8 cellular contexts compared by ENCODE assay signal in genomic region chr5:140114341-140115185, GRCh38. TPM values are rescaled to one million over a fixed set of nuclear protein-coding genes. Genes with fewer than 3 reads are reported as not detected.
DNase-seq lines count a peak whose midpoint lies in the region; ATAC-seq and TF ChIP-seq lines count a peak whose summit lies in the region.

No MANE protein-coding gene starts in this region.

- peak overlapping the region; percentile 94 for H3K4me3 Mint-ChIP-seq in activated T-helper 1 cell treated with anti-CD3 and anti-CD28 coated beads, Interleukin-12 subunit alpha, Interleukin-12 subunit beta, Interleukin-2, Interleukin-4 antibody, amounts not matched to agents 30 ng/mL and 10 ng/mL and 1 ng/mL, durations not matched to agents 14 hours and 24 hours and 36 hours
- peak overlapping the region; percentile 89 to 99 (median 96) for H3K4me3 Mint-ChIP-seq in naive thymus-derived CD8-positive, alpha-beta T cell

- no peaks in the 10 kb centered on the region for H3K36me3 ChIP-seq in upper lobe of right lung

- intact Hi-C loops in activated T-helper 1 cell treated with anti-CD3 and anti-CD28 coated beads, Interleukin-12 subunit alpha, Interleukin-12 subunit beta, Interleukin-2, Interleukin-4 antibody, amounts not matched to agents 30 ng/mL and 10 ng/mL and 1 ng/mL, durations not matched to agents 14 hours and 24 hours and 36 hours (cut with micrococcal nuclease): loop anchor here (1.0 to 10.0 kb wide), 8 partner anchors 30 to 1210 kb away; partner anchors contain the start of genes APBB3, CD14, CYSTM1 and SLC35A4
- intact Hi-C loops in upper lobe of right lung (cut with DNase I): no loop called here

- ATAC-seq in GM18517 (IDR thresholded peaks at IDR 0.05; ENCODE audit: unreplicated experiment): peak; percentile 39
- peak; percentile 31 for ATAC-seq in HG03045 (IDR thresholded peaks at IDR 0.05; ENCODE audit: unreplicated experiment)
- peak; percentile 8 to 9 for ATAC-seq in naive thymus-derived CD8-positive, alpha-beta T cell
- ATAC-seq in upper lobe of right lung: peak; percentile 82

- no peak for TF ChIP-seq CTCF in AG04450 (IDR thresholded peaks at IDR 0.05; ENCODE audit: low read depth, low read length)
- TF ChIP-seq CTCF in fibroblast of mammary gland (conservative IDR thresholded peaks at IDR 0.05; ENCODE audit: control insufficient read depth, insufficient read depth, low read depth, low read length): no peak
- TF ChIP-seq CTCF in upper lobe of right lung (IDR thresholded peaks at IDR 0.05): no peak

- no peak for DNase-seq in AG04450 (ENCODE audit: low read depth, low spot score)
- DNase-seq in NOMO-1 treated with DMSO at 0.1 percent for 48 hours (lab: John Stamatoyannopoulos, UW; ENCODE audit: unreplicated experiment): peak; percentile 40
- DNase-seq in activated T-helper 1 cell treated with anti-CD3 and anti-CD28 coated beads, Interleukin-12 subunit alpha, Interleukin-12 subunit beta, Interleukin-2, Interleukin-4 antibody, amounts not matched to agents 30 ng/mL and 10 ng/mL and 1 ng/mL, durations not matched to agents 14 hours and 24 hours and 36 hours (ENCODE audit: low spot score): peak; percentile 46
- DNase-seq in fibroblast of mammary gland (ENCODE audit: low read depth): peak; percentile 58
- DNase-seq in naive thymus-derived CD8-positive, alpha-beta T cell: peak in 9 of 10 donors; percentile 22 to 66 (median 40)
- peak; percentile 88 for DNase-seq in upper lobe of right lung

- CTCF ChIA-PET in AG04450 (lab: Charles Lee): interaction anchor here (0.6 to 10.7 kb wide), 3 partner anchors 9 to 39 kb away, joined by 3 to 148 read pairs (median 6); no protein-coding TSS in a partner anchor

- H3K27me3 ChIP-seq in AG04450 (ENCODE audit: control insufficient read depth, insufficient read depth, low read length) (peaks cover 7% of the 10 kb centered on the region), upper lobe of right lung (no peaks in the 10 kb centered on the region)

- H3K4me3 ChIP-seq in AG04450 (ENCODE audit: low read depth, low read length) (peak overlapping the region; percentile 75), fibroblast of mammary gland (ENCODE audit: control insufficient read depth, low read depth, low read length) (peak overlapping the region; percentile 70), upper lobe of right lung (peak overlapping the region; percentile 77)

- peaks cover 3% of the 10 kb centered on the region for H3K36me3 Mint-ChIP-seq in activated T-helper 1 cell treated with anti-CD3 and anti-CD28 coated beads, Interleukin-12 subunit alpha, Interleukin-12 subunit beta, Interleukin-2, Interleukin-4 antibody, amounts not matched to agents 30 ng/mL and 10 ng/mL and 1 ng/mL, durations not matched to agents 14 hours and 24 hours and 36 hours (ENCODE audit: low read depth)
- H3K36me3 Mint-ChIP-seq in naive thymus-derived CD8-positive, alpha-beta T cell: no peaks in the 10 kb centered on the region

- H3K9me3 ChIP-seq in AG04450 (ENCODE audit: control insufficient read depth, insufficient read depth, low read length) (no peaks in the 10 kb centered on the region; the same call in 1 of the 2 replicates), upper lobe of right lung (no peaks in the 10 kb centered on the region)

- peak overlapping the region; percentile 92 for H3K27ac Mint-ChIP-seq in activated T-helper 1 cell treated with anti-CD3 and anti-CD28 coated beads, Interleukin-12 subunit alpha, Interleukin-12 subunit beta, Interleukin-2, Interleukin-4 antibody, amounts not matched to agents 30 ng/mL and 10 ng/mL and 1 ng/mL, durations not matched to agents 14 hours and 24 hours and 36 hours
- peak overlapping the region; percentile 90 to 98 (median 95) for H3K27ac Mint-ChIP-seq in naive thymus-derived CD8-positive, alpha-beta T cell

- H3K4me1 Mint-ChIP-seq in activated T-helper 1 cell treated with anti-CD3 and anti-CD28 coated beads, Interleukin-12 subunit alpha, Interleukin-12 subunit beta, Interleukin-2, Interleukin-4 antibody, amounts not matched to agents 30 ng/mL and 10 ng/mL and 1 ng/mL, durations not matched to agents 14 hours and 24 hours and 36 hours (ENCODE audit: low read depth): peaks cover 52% of the 10 kb centered on the region
- peaks cover 30 to 76% (median 66%) of the 10 kb centered on the region in 4 donors for H3K4me1 Mint-ChIP-seq in naive thymus-derived CD8-positive, alpha-beta T cell

- H3K27me3 Mint-ChIP-seq in activated T-helper 1 cell treated with anti-CD3 and anti-CD28 coated beads, Interleukin-12 subunit alpha, Interleukin-12 subunit beta, Interleukin-2, Interleukin-4 antibody, amounts not matched to agents 30 ng/mL and 10 ng/mL and 1 ng/mL, durations not matched to agents 14 hours and 24 hours and 36 hours (ENCODE audit: insufficient read depth): peaks cover 34% of the 10 kb centered on the region
- H3K27me3 Mint-ChIP-seq in naive thymus-derived CD8-positive, alpha-beta T cell: peaks cover 0 to 9% (median 1%) of the 10 kb centered on the region in 5 donors

- no peaks in the 10 kb centered on the region for H3K9me3 Mint-ChIP-seq in activated T-helper 1 cell treated with anti-CD3 and anti-CD28 coated beads, Interleukin-12 subunit alpha, Interleukin-12 subunit beta, Interleukin-2, Interleukin-4 antibody, amounts not matched to agents 30 ng/mL and 10 ng/mL and 1 ng/mL, durations not matched to agents 14 hours and 24 hours and 36 hours
- H3K9me3 Mint-ChIP-seq in naive thymus-derived CD8-positive, alpha-beta T cell: no peaks in the 10 kb centered on the region

- POLR2A ChIA-PET in AG04450 (lab: Yijun Ruan, JAX): interaction anchor here (0.8 to 1.0 kb wide), 2 partner anchors 9 to 30 kb away, joined by 3 read pairs; no protein-coding TSS in a partner anchor
- POLR2A ChIA-PET in naive thymus-derived CD8-positive, alpha-beta T cell (lab: Charles Lee): interaction anchor here (0.7 to 4.1 kb wide), 8 partner anchors 7 to 42 kb away, joined by 3 to 35 read pairs (median 5); no protein-coding TSS in a partner anchor

- H3K27ac ChIP-seq in AG04450 (ENCODE audit: low read depth, low read length) (peak overlapping the region; percentile 73), upper lobe of right lung (peak overlapping the region; percentile 92)

- peaks cover 57% of the 10 kb centered on the region for H3K4me1 ChIP-seq in upper lobe of right lung

RNA-seq across cellular contexts. Expression of gene PURA, which starts 0.7 kb away (rescaled TPM):
- 3.5 and 4.5 TPM in 2 replicates for polyA plus RNA-seq in AG04450 (2011; rRNA removed)
- polyA minus RNA-seq in AG04450 (2011; rRNA and poly(A)+ RNA removed): 5.4 and 9.6 TPM in 2 replicates
- 10.6 and 12.2 TPM in 2 replicates for total RNA-seq in activated T-helper 1 cell treated with anti-CD3 and anti-CD28 coated beads, Interleukin-12 subunit alpha, Interleukin-12 subunit beta, Interleukin-2, Interleukin-4 antibody, amounts not matched to agents 30 ng/mL and 10 ng/mL and 1 ng/mL, durations not matched to agents 14 hours and 24 hours and 36 hours
- total RNA-seq in naive thymus-derived CD8-positive, alpha-beta T cell: 10 to 100 TPM; 29.6 to 30.4 TPM
- polyA plus RNA-seq in naive thymus-derived CD8-positive, alpha-beta T cell: 1 to 10 TPM; 4.4 to 4.7 (median 4.6) TPM
- 31.5 TPM for total RNA-seq in upper lobe of right lung

RNA-seq across cellular contexts. Expression of gene IGIP, which starts 11.2 kb away (rescaled TPM):
- polyA plus RNA-seq in AG04450 (2011; rRNA removed): 1.6 and 2.2 TPM in 2 replicates
- polyA minus RNA-seq in AG04450 (2011; rRNA and poly(A)+ RNA removed): 3.6 and 7.3 TPM in 2 replicates
- 2.5 and 3.5 TPM in 2 replicates for total RNA-seq in activated T-helper 1 cell treated with anti-CD3 and anti-CD28 coated beads, Interleukin-12 subunit alpha, Interleukin-12 subunit beta, Interleukin-2, Interleukin-4 antibody, amounts not matched to agents 30 ng/mL and 10 ng/mL and 1 ng/mL, durations not matched to agents 14 hours and 24 hours and 36 hours
- total RNA-seq in naive thymus-derived CD8-positive, alpha-beta T cell: 10 to 100 TPM; 11.6 to 12.9 TPM
- under 1 TPM; 0.24 to 0.51 (median 0.39) TPM for polyA plus RNA-seq in naive thymus-derived CD8-positive, alpha-beta T cell
- 17.3 TPM for total RNA-seq in upper lobe of right lung

Comparison
In these comparisons a context has a peak if more than half of its experiments do, and no peak if none do; other contexts are left out.
1. ATAC-seq: peak in every context shown above with its lines; median percentile 82 in upper lobe of right lung; 39 in GM18517; 31 in HG03045; 8 in naive thymus-derived CD8-positive, alpha-beta T cell.